10 cellular contexts compared by ENCODE assay signal in genomic region chr6:46563924-46564323, GRCh38.
"Had no signal": no experiment of that assay in that cellular context is flagged by ENCODE, and none has a peak within 500 bp of the region (broad histone marks: within the 10 kb centered on the region; RNA-seq: fewer than 3 reads in every experiment).

No MANE protein-coding gene starts in this region.

- FAIRE-seq: H1, H54 had no signal

- H3K9me3 Mint-ChIP-seq: H9 had no signal

- H3K4me1 Mint-ChIP-seq: GM23338, H9 had no signal

- H3K4me3 Mint-ChIP-seq: GM23338, H9, HFFc6 had no signal

- H3K27ac Mint-ChIP-seq: GM23338, H9, HFFc6 had no signal

- ATAC-seq: GM23338, HCT116 had no signal

- DNase-seq: GM23248, GOT3, H7, H9, HCEC 1CT, HFFc6 had no signal
